In the genomic region with DNA sequence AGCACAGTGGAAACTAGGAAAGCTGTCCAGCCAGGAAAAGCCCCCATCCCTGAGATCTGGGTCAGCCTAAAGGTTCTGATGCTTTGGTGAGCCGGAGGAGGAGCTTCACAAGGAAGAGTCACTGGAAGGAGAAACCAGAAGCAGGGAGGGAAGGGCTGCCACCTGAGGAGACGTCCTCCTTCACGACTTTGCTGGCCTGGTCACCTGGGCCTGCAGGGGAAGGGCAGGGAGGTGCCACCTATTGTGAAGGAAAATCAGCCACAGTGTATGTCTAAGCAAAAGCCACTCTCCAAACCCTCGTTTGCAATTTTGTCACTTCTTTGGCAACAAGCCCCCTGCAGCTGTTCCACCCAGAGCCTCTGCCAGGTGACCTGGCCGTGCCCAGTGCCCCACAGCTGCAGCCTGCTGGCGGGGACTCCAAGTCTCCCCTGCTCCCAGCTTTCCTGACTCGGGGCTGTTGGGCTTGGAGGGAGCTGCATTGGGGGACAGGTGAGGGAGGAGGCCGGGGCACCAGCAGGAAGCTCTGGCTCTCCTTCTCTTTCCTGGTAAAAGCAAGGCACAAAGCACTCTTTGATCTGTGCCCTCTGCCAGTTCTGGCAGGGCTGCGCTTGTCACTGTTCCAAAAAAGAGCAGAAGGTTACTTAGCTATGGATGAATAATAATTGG, we compare ENCODE assay signal across 16 cellular contexts.
DNase-seq lines count a peak whose midpoint lies in the region; ATAC-seq and TF ChIP-seq lines count a peak whose summit lies in the region.
"Had no signal": no experiment of that assay in that cellular context is flagged by ENCODE, and none has a peak within 500 bp of the region (broad histone marks: within the 10 kb centered on the region; RNA-seq: fewer than 3 reads in every experiment).

No MANE protein-coding gene starts in this region.

- H3K18ac ChIP-seq in mesendoderm (ENCODE audit: low read length): no peak overlapping the region

- ATAC-seq in HG03135 (IDR thresholded peaks at IDR 0.05; ENCODE audit: unreplicated experiment): no peak
- ATAC-seq: activated T-helper 17 cell treated with anti-CD3 and anti-CD28 coated beads, Interleukin-2, amount 50 U/mL, for 72 hours; Panc1 had no signal

- H3K9me3 ChIP-seq in stomach: no peaks in the 10 kb centered on the region
- H3K9me3 ChIP-seq: lower lobe of right lung, neutrophil, thoracic aorta had no signal

- DNase-seq in NCI-H2171 treated with DMSO at 0.1 percent for 48 hours (lab: John Stamatoyannopoulos, UW) (peak; percentile 2), NCI-H2171 (lab: John Stamatoyannopoulos, UW) (no peak), NCI-H345 (lab: John Stamatoyannopoulos, UW) (peak; percentile 66), epithelial cell of prostate (ENCODE audit: low read depth, low spot score) (no peak), stomach (peak; percentile 61), NCI-H1436 treated with DMSO at 0.1 percent for 48 hours (lab: John Stamatoyannopoulos, UW) (no peak), mesendoderm (no peak)
- DNase-seq: activated CD4-positive, alpha-beta T cell treated with anti-CD3 and anti-CD28 coated beads, Interleukin-2, amount 50 U/mL, for 1 hour; CD8-positive, alpha-beta memory T cell; lower lobe of right lung; NCI-H1436 had no signal

- no peaks in the 10 kb centered on the region for H3K27me3 ChIP-seq in stomach
- no peaks in the 10 kb centered on the region for H3K27me3 ChIP-seq in mesendoderm (ENCODE audit: insufficient read depth, low read length, poor library complexity)
- H3K27me3 ChIP-seq: neutrophil had no signal

- TF ChIP-seq POLR2A in stomach (IDR thresholded peaks at IDR 0.05): no peak

- no peak overlapping the region for H2BK120ac ChIP-seq in mesendoderm (ENCODE audit: low read depth, low read length)

- H3K27ac ChIP-seq in epithelial cell of prostate (peak overlapping the region; percentile 27), stomach (peak overlapping the region in 2 of 5 donors; percentile 38 to 57), mesendoderm (ENCODE audit: low read depth, low read length) (no peak overlapping the region)
- H3K27ac ChIP-seq: lower lobe of right lung, neutrophil, thoracic aorta had no signal

- H2AK5ac ChIP-seq in mesendoderm (ENCODE audit: low read length): no peak overlapping the region

- no peak overlapping the region for H4K5ac ChIP-seq in mesendoderm (ENCODE audit: low read length)

- no peak overlapping the region for H4K8ac ChIP-seq in mesendoderm (ENCODE audit: low read depth, low read length)

- H3K9ac ChIP-seq in mesendoderm (ENCODE audit: low read length): no peak overlapping the region

- no peak for TF ChIP-seq EP300 in stomach (IDR thresholded peaks at IDR 0.05)

- no peak overlapping the region for H3K4me2 ChIP-seq in mesendoderm (ENCODE audit: low read length)

- no peak overlapping the region for H2BK5ac ChIP-seq in mesendoderm (ENCODE audit: low read length)

- H2BK15ac ChIP-seq in mesendoderm (replicated peaks; ENCODE audit: low read depth): no peak overlapping the region

- intact Hi-C loops in stomach (cut with DNase I; ENCODE audit: low total_unique reads): no loop called here

- WGBS in stomach, 5 donors: 16 to 56% (median 28%) methylated on average over 7 to 9 of the region's 9 CpGs
- WGBS in mesendoderm (ENCODE audit: extremely low coverage, insufficient coverage, low lambda C conversion rate): no CpG with 5 or more reads among the region's 9 CpGs

- H3K4ac ChIP-seq in mesendoderm (ENCODE audit: low read depth, low read length): no peak overlapping the region

- H3K36me3 ChIP-seq in stomach (no peaks in the 10 kb centered on the region), mesendoderm (ENCODE audit: control insufficient read depth, insufficient read depth, low read length) (no peaks in the 10 kb centered on the region)
- H3K36me3 ChIP-seq: lower lobe of right lung, neutrophil, thoracic aorta had no signal

- H3K4me1 ChIP-seq in stomach (peaks cover 5 to 15% (median 13%) of the 10 kb centered on the region in 4 donors), mesendoderm (ENCODE audit: control insufficient read depth, low read depth, low read length) (no peaks in the 10 kb centered on the region)
- H3K4me1 ChIP-seq: lower lobe of right lung had no signal

- no peaks in the 10 kb centered on the region for H3K79me2 ChIP-seq in mesendoderm (ENCODE audit: control insufficient read depth, insufficient read depth, low read length)

- TF ChIP-seq CTCF in stomach (IDR thresholded peaks at IDR 0.05): no peak

- H3K56ac ChIP-seq in mesendoderm (ENCODE audit: low read length): no peak overlapping the region

- H3K79me1 ChIP-seq in mesendoderm (ENCODE audit: low read length): no peaks in the 10 kb centered on the region

- no peak overlapping the region for H3K23ac ChIP-seq in mesendoderm (ENCODE audit: low read length)

- H3K4me3 ChIP-seq in stomach: no peak overlapping the region
- no peak overlapping the region for H3K4me3 ChIP-seq in mesendoderm (ENCODE audit: low read length)
- H3K4me3 ChIP-seq: lower lobe of right lung, thoracic aorta had no signal

Comparison
In these comparisons a context has a peak if more than half of its experiments do, and no peak if none do; other contexts are left out.
1. DNase-seq: peak in NCI-H2171 treated with DMSO at 0.1 percent for 48 hours (single experiment), NCI-H345 (single experiment) and stomach (single experiment); none in NCI-H2171 (single experiment), epithelial cell of prostate (single experiment), NCI-H1436 treated with DMSO at 0.1 percent for 48 hours (single experiment) and mesendoderm (single experiment).